ENCODE assay signal across 8 cellular contexts in the genomic region with DNA sequence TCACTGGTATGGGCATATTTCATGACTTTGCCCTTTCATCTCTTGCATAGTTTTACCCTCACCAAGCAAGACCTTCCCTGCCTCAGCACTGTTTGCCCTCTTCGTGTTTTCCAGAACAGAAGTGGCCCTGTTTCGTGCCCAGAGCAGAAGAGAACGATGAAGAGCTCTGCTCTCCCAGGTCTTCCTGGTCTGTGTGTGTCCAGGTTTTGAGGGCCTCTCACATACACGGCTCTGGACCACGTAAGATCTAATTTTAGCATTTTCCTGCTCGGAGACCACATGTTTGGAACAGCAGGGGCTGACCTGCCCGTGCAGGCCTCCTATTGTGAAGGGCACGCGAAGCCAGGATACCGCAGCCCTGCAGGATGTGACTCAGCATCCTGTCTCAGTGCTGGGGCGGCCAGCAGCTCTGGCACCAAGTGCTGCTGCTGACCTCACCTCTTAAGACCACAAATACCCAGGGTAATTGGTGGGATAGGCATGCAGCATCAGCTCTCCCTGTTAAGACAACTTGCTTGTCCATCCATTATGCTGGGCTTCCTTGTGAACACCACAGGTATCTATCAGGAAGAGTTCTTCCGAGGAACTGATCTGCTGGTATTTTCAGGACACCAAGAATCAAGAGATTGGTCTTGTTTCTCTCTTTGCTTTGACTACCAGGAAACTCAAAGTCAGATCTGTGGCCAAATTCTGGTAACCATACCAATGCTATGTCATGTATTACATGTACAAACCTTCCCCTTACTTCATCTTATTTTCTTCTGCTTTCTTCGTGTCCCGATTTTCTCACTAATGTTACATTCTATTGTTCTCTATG. TPM values are rescaled to one million over a fixed set of nuclear protein-coding genes. Genes with fewer than 3 reads are reported as not detected.
DNase-seq lines count a peak whose midpoint lies in the region; ATAC-seq and TF ChIP-seq lines count a peak whose summit lies in the region.

No MANE protein-coding gene starts in this region.

- H3K4me3 ChIP-seq in AG10803 (ENCODE audit: low read length) (no peak overlapping the region; the same call in 1 of the 2 replicates), Panc1 (ENCODE audit: low read depth in 2 of 2, low read length in 2 of 2) (peak overlapping the region in 1 of 2 experiments; percentile 31; a peak in 1 of 4 replicates), fibroblast of villous mesenchyme (ENCODE audit: low read depth, low read length) (no peak overlapping the region), parathyroid adenoma (ENCODE audit: low read depth, low read length) (no peak overlapping the region), urinary bladder (ENCODE audit: low read depth, low read length) (no peak overlapping the region)

- H3K27ac ChIP-seq in Panc1 (ENCODE audit: low read length) (peak overlapping the region; percentile 100), parathyroid adenoma (peak overlapping the region; percentile 82), urinary bladder (ENCODE audit: low read depth) (peak overlapping the region; percentile 89)

- H3K36me3 ChIP-seq in Panc1 (ENCODE audit: control insufficient read depth, insufficient read depth, low read length) = peaks cover 7% of the 10 kb centered on the region; the same call in 1 of the 2 replicates
- H3K36me3 ChIP-seq in parathyroid adenoma (ENCODE audit: control insufficient read depth, insufficient read depth, low read length) = no peaks in the 10 kb centered on the region
- H3K36me3 ChIP-seq in urinary bladder (ENCODE audit: insufficient read depth) = no peaks in the 10 kb centered on the region

- CTCF ChIA-PET in Panc1 (lab: Charles Lee) = interaction anchor here (0.5 to 0.6 kb wide), 2 partner anchors 12 to 15 kb away, joined by 3 to 4 read pairs; no protein-coding TSS in a partner anchor

- peaks cover 47% of the 10 kb centered on the region for H3K79me2 ChIP-seq in parathyroid adenoma

- ATAC-seq in GM19043 (IDR thresholded peaks at IDR 0.05; ENCODE audit: low read depth, unreplicated experiment) = peak; percentile 98
- peak; percentile 95 for ATAC-seq in HG03280 (IDR thresholded peaks at IDR 0.05; ENCODE audit: unreplicated experiment)
- ATAC-seq in Panc1 = peak; percentile 93

- H3K4me1 ChIP-seq in Panc1 (ENCODE audit: control insufficient read depth, insufficient read depth, low read length) (peaks cover 92% of the 10 kb centered on the region), parathyroid adenoma (peaks cover 32% of the 10 kb centered on the region), urinary bladder (ENCODE audit: insufficient read depth) (peaks cover 4% of the 10 kb centered on the region)

- no peaks in the 10 kb centered on the region for H3K27me3 ChIP-seq in Panc1 (ENCODE audit: control insufficient read depth, insufficient read depth, low read length)
- no peaks in the 10 kb centered on the region for H3K27me3 ChIP-seq in parathyroid adenoma (ENCODE audit: control insufficient read depth, insufficient read depth, low read length)

- in situ Hi-C loops in Panc1 (cut with HindIII; ENCODE audit: low pct_unique_long_range_greater_than_20kb, low sequenced_read_pairs) = no loop called here

- no TSS peak for BruUV-seq in Panc1 (replicated peaks; lab: Mats Ljungman, UMichigan)

- H3K9ac ChIP-seq in parathyroid adenoma = no peak overlapping the region

- DNase-seq in AG10803 (ENCODE audit: low read depth) (peak; percentile 100), Panc1 (ENCODE audit: low read depth, low spot score) (peak; percentile 95), fibroblast of villous mesenchyme (ENCODE audit: low read depth) (peak; percentile 100)
- peak; percentile 60 for DNase-seq in activated T-helper 9 cell treated with anti-CD3 and anti-CD28 coated beads, Interleukin-2, amount 50 U/mL, for 16 hours (ENCODE audit: low read depth)

- POLR2A ChIA-PET in Panc1 (lab: Charles Lee) = interaction anchor here (0.9 to 1.2 kb wide), 3 partner anchors 13 to 19 kb away, joined by 3 to 6 read pairs (median 5); a partner anchor contains a TSS

- H2AFZ ChIP-seq in parathyroid adenoma = no peak overlapping the region

- no peak overlapping the region for H3K4me2 ChIP-seq in parathyroid adenoma (ENCODE audit: low read length)

- TF ChIP-seq CTCF in AG10803 (conservative IDR thresholded peaks at IDR 0.05; ENCODE audit: low read length) (no peak), Panc1 (IDR thresholded peaks at IDR 0.05) (no peak), fibroblast of villous mesenchyme (IDR thresholded peaks at IDR 0.05; ENCODE audit: insufficient read depth, low read depth, low read length) (no peak), parathyroid adenoma (IDR thresholded peaks at IDR 0.05) (no peak)

- intact Hi-C loops in Panc1 (cut with micrococcal nuclease; ENCODE audit: unreplicated experiment) = no loop called here

- no peaks in the 10 kb centered on the region for H3K9me3 ChIP-seq in Panc1 (ENCODE audit: control insufficient read depth, insufficient read depth, low read depth, low read length)
- no peaks in the 10 kb centered on the region for H3K9me3 ChIP-seq in parathyroid adenoma (ENCODE audit: control insufficient read depth, low read length)

- 29% methylated on average over 14 of the region's 14 CpGs for WGBS in urinary bladder

RNA-seq across cellular contexts. Expression of a gene that starts 19.0 kb away (rescaled TPM):
- 58.6 TPM for total RNA-seq in Panc1 (2021; ENCODE audit: unreplicated experiment)
- polyA plus RNA-seq in Panc1 (2012; ENCODE audit: insufficient read length) = 40.0 TPM
- total RNA-seq in fibroblast of villous mesenchyme = 27.2 and 34.1 TPM in 2 replicates
- 12.2 TPM for total RNA-seq in urinary bladder
- polyA plus RNA-seq in urinary bladder = 12.5 TPM

RNA-seq across cellular contexts. Expression of a gene that starts 41.5 kb away (rescaled TPM):
- not detected for total RNA-seq in Panc1 (2021; ENCODE audit: unreplicated experiment)
- not detected for polyA plus RNA-seq in Panc1 (2012; ENCODE audit: insufficient read length)
- total RNA-seq in fibroblast of villous mesenchyme = not detected in 2 replicates
- not detected for total RNA-seq in urinary bladder
- not detected for polyA plus RNA-seq in urinary bladder
